Comparison of ENCODE assay signal across 1 cellular context in the genomic region with DNA sequence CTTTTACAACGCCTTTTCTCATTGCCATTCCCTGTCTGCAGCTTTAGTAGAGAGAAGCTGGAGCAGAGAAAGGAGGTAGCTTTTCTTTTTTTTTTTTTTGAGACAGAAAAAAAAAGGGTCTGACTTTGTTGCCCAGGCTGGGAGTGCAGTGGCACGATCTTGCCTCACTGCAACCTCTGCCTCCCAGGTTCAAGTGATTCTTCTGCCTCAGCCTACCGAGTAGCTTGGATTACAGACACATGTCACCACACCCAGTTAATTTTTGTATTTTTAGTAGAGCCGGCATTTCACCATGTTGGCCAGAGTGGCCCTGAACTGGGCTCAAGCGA.
TF ChIP-seq lines count a peak whose summit lies in the region.

No MANE protein-coding gene starts in this region.

TF ChIP-seq in A549, 52 proteins besides CTCF, POLR2A, EP300 and RAD21 (continued from another document):
- TF ChIP-seq, protein P1, sequence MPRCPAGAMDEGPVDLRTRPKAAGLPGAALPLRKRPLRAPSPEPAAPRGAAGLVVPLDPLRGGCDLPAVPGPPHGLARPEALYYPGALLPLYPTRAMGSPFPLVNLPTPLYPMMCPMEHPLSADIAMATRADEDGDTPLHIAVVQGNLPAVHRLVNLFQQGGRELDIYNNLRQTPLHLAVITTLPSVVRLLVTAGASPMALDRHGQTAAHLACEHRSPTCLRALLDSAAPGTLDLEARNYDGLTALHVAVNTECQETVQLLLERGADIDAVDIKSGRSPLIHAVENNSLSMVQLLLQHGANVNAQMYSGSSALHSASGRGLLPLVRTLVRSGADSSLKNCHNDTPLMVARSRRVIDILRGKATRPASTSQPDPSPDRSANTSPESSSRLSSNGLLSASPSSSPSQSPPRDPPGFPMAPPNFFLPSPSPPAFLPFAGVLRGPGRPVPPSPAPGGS (IDR thresholded peaks at IDR 0.05): no peak
- TF ChIP-seq JUN (IDR thresholded peaks at IDR 0.05): no peak
- TF ChIP-seq MAFK (IDR thresholded peaks at IDR 0.05; ENCODE audit: partially characterized antibody): no peak
- no peak for TF ChIP-seq USF2 (IDR thresholded peaks at IDR 0.05)
- no peak for TF ChIP-seq NFE2L2 (conservative IDR thresholded peaks at IDR 0.05; ENCODE audit: low read length)
- no peak for TF ChIP-seq ZFP36 (IDR thresholded peaks at IDR 0.05; ENCODE audit: borderline replicate concordance, partially characterized antibody)
- TF ChIP-seq NR3C1 (IDR thresholded peaks at IDR 0.05): no peak
- TF ChIP-seq ZC3H11A (IDR thresholded peaks at IDR 0.05): no peak
- TF ChIP-seq MYC (IDR thresholded peaks at IDR 0.05; ENCODE audit: borderline replicate concordance, low read length): no peak
